In the genomic region with DNA sequence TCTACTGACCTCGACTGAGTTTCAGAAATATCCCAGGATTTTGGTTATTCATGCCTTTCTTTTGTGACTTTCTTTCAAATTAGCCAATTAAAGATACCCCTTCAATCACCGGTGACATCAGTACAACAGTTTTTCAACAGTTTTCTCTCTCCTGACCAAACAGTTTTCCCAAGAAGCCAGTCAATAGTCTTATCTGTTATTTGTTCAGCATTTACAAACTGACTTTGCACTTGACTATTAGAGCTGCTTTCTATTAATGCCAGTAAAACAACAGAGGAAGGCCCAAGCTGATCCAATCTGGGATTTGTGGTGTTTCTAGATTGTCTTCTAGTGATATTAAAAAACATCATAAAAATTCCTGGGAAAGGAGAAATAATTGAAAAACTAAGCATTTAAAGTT, we compare ENCODE assay signal across 18 cellular contexts. TPM values are rescaled to one million over a fixed set of nuclear protein-coding genes. Genes with fewer than 3 reads are reported as not detected.
DNase-seq lines count a peak whose midpoint lies in the region; ATAC-seq and TF ChIP-seq lines count a peak whose summit lies in the region.
"Had no signal": no experiment of that assay in that cellular context is flagged by ENCODE, and none has a peak within 500 bp of the region (broad histone marks: within the 10 kb centered on the region; RNA-seq: fewer than 3 reads in every experiment).

No MANE protein-coding gene starts in this region.

- intact Hi-C loops in MCF 10A (cut with micrococcal nuclease): loop anchor here (5.0 kb wide), 1 partner anchor 353 kb away; a partner anchor contains a TSS
- intact Hi-C loops in CD8-positive, alpha-beta T cell (cut with DNase I, micrococcal nuclease): loop anchor here in 1 of 2 experiments (5.0 kb wide), 1 partner anchor 808 kb away; no protein-coding TSS in a partner anchor

- TF ChIP-seq CTCF in endothelial cell (IDR thresholded peaks at IDR 0.05; ENCODE audit: unreplicated experiment) (no peak), parathyroid adenoma (IDR thresholded peaks at IDR 0.05) (no peak), MCF 10A (IDR thresholded peaks at IDR 0.05; ENCODE audit: unreplicated experiment) (no peak)
- TF ChIP-seq CTCF in CD8-positive, alpha-beta T cell (IDR thresholded peaks at IDR 0.05): no peak

- no peaks in the 10 kb centered on the region for H3K4me1 ChIP-seq in parathyroid adenoma
- H3K4me1 ChIP-seq in CD8-positive, alpha-beta T cell (ENCODE audit: insufficient read depth, low read length): no peaks in the 10 kb centered on the region
- H3K4me1 ChIP-seq: A549 had no signal

- CTCF ChIA-PET in activated CD8-positive, alpha-beta memory T cell treated with anti-CD3 and anti-CD28 coated beads, Interleukin-2, amount 10 ng/mL, durations not matched to agents 7 days and 5 days (lab: Charles Lee): interaction anchor here (3.9 to 6.5 kb wide), 3 partner anchors 12 to 550 kb away, joined by 57 to 106 read pairs (median 77); no protein-coding TSS in a partner anchor
- CTCF ChIA-PET in T-cell (lab: Charles Lee): interaction anchor here (1.5 to 5.4 kb wide), 5 partner anchors 12 to 551 kb away, joined by 4 to 290 read pairs (median 30); no protein-coding TSS in a partner anchor
- CTCF ChIA-PET in MCF 10A (lab: Yijun Ruan, JAX): interaction anchor here (5.2 to 12.0 kb wide), 2 partner anchors 461 to 551 kb away, joined by 87 to 266 read pairs; no protein-coding TSS in a partner anchor
- CTCF ChIA-PET in CD8-positive, alpha-beta T cell (lab: Charles Lee): interaction anchor here (4.5 to 10.9 kb wide), 3 partner anchors 12 to 551 kb away, joined by 56 to 268 read pairs (median 69); no protein-coding TSS in a partner anchor

- H3K27me3 Mint-ChIP-seq in activated CD8-positive, alpha-beta memory T cell treated with anti-CD3 and anti-CD28 coated beads, Interleukin-2, amount 10 ng/mL, durations not matched to agents 7 days and 5 days: no peaks in the 10 kb centered on the region
- H3K27me3 Mint-ChIP-seq in T-cell: no peaks in the 10 kb centered on the region
- no peaks in the 10 kb centered on the region for H3K27me3 Mint-ChIP-seq in endothelial cell (ENCODE audit: unreplicated experiment)
- H3K27me3 Mint-ChIP-seq in MCF 10A (ENCODE audit: insufficient read depth, unreplicated experiment): no peaks in the 10 kb centered on the region
- no peaks in the 10 kb centered on the region for H3K27me3 Mint-ChIP-seq in CD8-positive, alpha-beta T cell (ENCODE audit: low read depth)
- H3K27me3 Mint-ChIP-seq: brain; CD4-positive, CD25-positive, alpha-beta regulatory T cell had no signal

- H3K27ac Mint-ChIP-seq in activated CD8-positive, alpha-beta memory T cell treated with anti-CD3 and anti-CD28 coated beads, Interleukin-2, amount 10 ng/mL, durations not matched to agents 7 days and 5 days: peak overlapping the region; percentile 37
- H3K27ac Mint-ChIP-seq in T-cell (peak overlapping the region; percentile 70 to 85), endothelial cell (ENCODE audit: unreplicated experiment) (peak overlapping the region; percentile 55), MCF 10A (ENCODE audit: low read depth, unreplicated experiment) (no peak overlapping the region)
- H3K27ac Mint-ChIP-seq in CD8-positive, alpha-beta T cell: no peak overlapping the region

- no peak overlapping the region for H3K4me2 ChIP-seq in parathyroid adenoma (ENCODE audit: low read length)
- H3K4me2 ChIP-seq: A549 had no signal

- peaks cover 59% of the 10 kb centered on the region for H3K36me3 Mint-ChIP-seq in activated CD8-positive, alpha-beta memory T cell treated with anti-CD3 and anti-CD28 coated beads, Interleukin-2, amount 10 ng/mL, durations not matched to agents 7 days and 5 days
- H3K36me3 Mint-ChIP-seq in T-cell (peaks cover 39% of the 10 kb centered on the region), endothelial cell (ENCODE audit: low read depth, unreplicated experiment) (peaks cover 3% of the 10 kb centered on the region), MCF 10A (ENCODE audit: insufficient read depth, unreplicated experiment) (peaks cover 90% of the 10 kb centered on the region)
- H3K36me3 Mint-ChIP-seq in CD8-positive, alpha-beta T cell: peaks cover 77% of the 10 kb centered on the region

- H3K9ac ChIP-seq in parathyroid adenoma: no peak overlapping the region

- no peak for DNase-seq in activated CD8-positive, alpha-beta memory T cell treated with anti-CD3 and anti-CD28 coated beads, Interleukin-2, amount 10 ng/mL, durations not matched to agents 7 days and 5 days
- no peak for DNase-seq in activated CD8-positive, alpha-beta memory T cell treated with anti-CD3 and anti-CD28 coated beads for 24 hours
- DNase-seq in T-cell (no peak), endothelial cell (ENCODE audit: low spot score) (no peak), NCI-H1436 treated with DMSO at 0.1 percent for 48 hours (lab: John Stamatoyannopoulos, UW) (no peak), MCF 10A (ENCODE audit: unreplicated experiment) (no peak)
- no peak for DNase-seq in CD8-positive, alpha-beta T cell
- DNase-seq: activated CD4-positive, alpha-beta T cell treated with anti-CD3 and anti-CD28 coated beads, Interleukin-2, amount 50 U/mL, for 48 hours; CD4-positive, CD25-positive, alpha-beta regulatory T cell; kidney; MM.1S; NCI-H1694 treated with DMSO at 0.1 percent for 48 hours; NCI-H524 treated with DMSO at 0.1 percent for 48 hours; psoas muscle; stimulated activated naive CD4-positive, alpha-beta T cell treated with Interleukin-2 at 50 U/mL for 16 hours had no signal

- peaks cover 63% of the 10 kb centered on the region for H3K4me1 Mint-ChIP-seq in activated CD8-positive, alpha-beta memory T cell treated with anti-CD3 and anti-CD28 coated beads, Interleukin-2, amount 10 ng/mL, durations not matched to agents 7 days and 5 days
- peaks cover 7 to 20% (median 18%) of the 10 kb centered on the region in 3 donors for H3K4me1 Mint-ChIP-seq in T-cell
- peaks cover 9% of the 10 kb centered on the region for H3K4me1 Mint-ChIP-seq in endothelial cell (ENCODE audit: unreplicated experiment)
- H3K4me1 Mint-ChIP-seq in MCF 10A (ENCODE audit: insufficient read depth, unreplicated experiment): no peaks in the 10 kb centered on the region
- H3K4me1 Mint-ChIP-seq in CD8-positive, alpha-beta T cell (ENCODE audit: low read depth): peaks cover 10% of the 10 kb centered on the region

- no peak overlapping the region for H2AFZ ChIP-seq in parathyroid adenoma

- H3K4me3 Mint-ChIP-seq in activated CD8-positive, alpha-beta memory T cell treated with anti-CD3 and anti-CD28 coated beads, Interleukin-2, amount 10 ng/mL, durations not matched to agents 7 days and 5 days: no peak overlapping the region
- no peak overlapping the region for H3K4me3 Mint-ChIP-seq in T-cell
- H3K4me3 Mint-ChIP-seq in endothelial cell (ENCODE audit: unreplicated experiment): no peak overlapping the region
- H3K4me3 Mint-ChIP-seq in MCF 10A (ENCODE audit: unreplicated experiment): no peak overlapping the region
- H3K4me3 Mint-ChIP-seq in CD8-positive, alpha-beta T cell: no peak overlapping the region
- H3K4me3 Mint-ChIP-seq: brain; CD4-positive, CD25-positive, alpha-beta regulatory T cell had no signal

- BruUV-seq in MCF 10A (replicated peaks; lab: Mats Ljungman, UMichigan): no TSS peak

- H3K36me3 ChIP-seq in parathyroid adenoma (ENCODE audit: control insufficient read depth, insufficient read depth, low read length): no peaks in the 10 kb centered on the region
- peaks cover 24% of the 10 kb centered on the region for H3K36me3 ChIP-seq in CD8-positive, alpha-beta T cell (ENCODE audit: insufficient read depth, low read length)

- no peaks in the 10 kb centered on the region for H3K9me3 ChIP-seq in parathyroid adenoma (ENCODE audit: control insufficient read depth, low read length)
- no peaks in the 10 kb centered on the region for H3K9me3 ChIP-seq in CD8-positive, alpha-beta T cell (ENCODE audit: low read length)
- H3K9me3 ChIP-seq: A549, psoas muscle had no signal

- H3K27ac ChIP-seq in parathyroid adenoma: peak overlapping the region; percentile 17
- no peak overlapping the region for H3K27ac ChIP-seq in CD8-positive, alpha-beta T cell (ENCODE audit: low read depth, low read length)
- H3K27ac ChIP-seq: A549, psoas muscle had no signal

- no peaks in the 10 kb centered on the region for H3K79me2 ChIP-seq in parathyroid adenoma

- H3K9me3 Mint-ChIP-seq in activated CD8-positive, alpha-beta memory T cell treated with anti-CD3 and anti-CD28 coated beads, Interleukin-2, amount 10 ng/mL, durations not matched to agents 7 days and 5 days (ENCODE audit: low read depth): no peaks in the 10 kb centered on the region
- H3K9me3 Mint-ChIP-seq in T-cell (no peaks in the 10 kb centered on the region), endothelial cell (ENCODE audit: unreplicated experiment) (no peaks in the 10 kb centered on the region), MCF 10A (ENCODE audit: unreplicated experiment) (no peaks in the 10 kb centered on the region)
- no peaks in the 10 kb centered on the region for H3K9me3 Mint-ChIP-seq in CD8-positive, alpha-beta T cell
- H3K9me3 Mint-ChIP-seq: CD4-positive, CD25-positive, alpha-beta regulatory T cell had no signal

- ATAC-seq in activated CD8-positive, alpha-beta memory T cell treated with anti-CD3 and anti-CD28 coated beads, Interleukin-2, amount 10 ng/mL, durations not matched to agents 7 days and 5 days: no peak
- ATAC-seq in T-cell (replicated peaks in 1 of 4): no peak
- no peak for ATAC-seq in CD8-positive, alpha-beta T cell
- ATAC-seq: A549, psoas muscle had no signal

- no peak overlapping the region for H3K4me3 ChIP-seq in parathyroid adenoma (ENCODE audit: low read depth, low read length)
- H3K4me3 ChIP-seq in CD8-positive, alpha-beta T cell (ENCODE audit: low read depth, low read length): no peak overlapping the region
- H3K4me3 ChIP-seq: A549, psoas muscle had no signal

- no peaks in the 10 kb centered on the region for H3K27me3 ChIP-seq in parathyroid adenoma (ENCODE audit: control insufficient read depth, insufficient read depth, low read length)
- no peaks in the 10 kb centered on the region for H3K27me3 ChIP-seq in CD8-positive, alpha-beta T cell (ENCODE audit: insufficient read depth, low read length)

- POLR2A ChIA-PET in T-cell (lab: Charles Lee) (no interaction called here), MCF 10A (lab: Yijun Ruan, JAX) (interaction anchor here (0.7 to 1.6 kb wide), 4 partner anchors 12 to 459 kb away, joined by 3 to 4 read pairs (median 3); no protein-coding TSS in a partner anchor)
- POLR2A ChIA-PET in CD8-positive, alpha-beta T cell (lab: Charles Lee): no interaction called here

RNA-seq across cellular contexts. Expression of a gene that starts 35.9 kb away (rescaled TPM):
- total RNA-seq in activated CD8-positive, alpha-beta memory T cell treated with anti-CD3 and anti-CD28 coated beads, Interleukin-2, amount 10 ng/mL, durations not matched to agents 7 days and 5 days: 10 to 100 TPM; 20.3 to 25.2 TPM
- total RNA-seq in T-cell: 10 to 100 TPM; 14.8 to 18.5 (median 17.2) TPM
- total RNA-seq in endothelial cell (ENCODE audit: unreplicated experiment): 25.6 TPM
- 44.9 and 56.9 TPM in 2 replicates for total RNA-seq in MCF 10A (2022)
- 10 to 100 TPM; 26.6 to 29.1 TPM for total RNA-seq in CD8-positive, alpha-beta T cell

Comparison
In these comparisons a context has a peak if more than half of its experiments do, and no peak if none do; other contexts are left out.
1. H3K27ac Mint-ChIP-seq: peak in activated CD8-positive, alpha-beta memory T cell treated with anti-CD3 and anti-CD28 coated beads, Interleukin-2, amount 10 ng/mL, durations not matched to agents 7 days and 5 days (single experiment), T-cell (2 of 2) and endothelial cell (single experiment); none in MCF 10A (single experiment) and CD8-positive, alpha-beta T cell (single experiment).